24 cellular contexts compared by ENCODE assay signal in genomic region chr21:28580585-28580984, GRCh38.
DNase-seq lines count a peak whose midpoint lies in the region; ATAC-seq lines count a peak whose summit lies in the region.
"Had no signal": no experiment of that assay in that cellular context is flagged by ENCODE, and none has a peak within 500 bp of the region (broad histone marks: within the 10 kb centered on the region; RNA-seq: fewer than 3 reads in every experiment).

No MANE protein-coding gene starts in this region.

- no peak overlapping the region for H2BK15ac ChIP-seq in mesendoderm (replicated peaks; ENCODE audit: low read depth)

- H3K79me1 ChIP-seq in mesendoderm (ENCODE audit: low read length): no peaks in the 10 kb centered on the region

- H3K23ac ChIP-seq in mesendoderm (ENCODE audit: low read length): no peak overlapping the region

- no peaks in the 10 kb centered on the region for H3K27me3 Mint-ChIP-seq in activated CD8-positive, alpha-beta T cell treated with anti-CD3 and anti-CD28 coated beads, Interleukin-2, amount 10 ng/mL, durations not matched to agents 7 days and 5 days (ENCODE audit: low read depth)
- H3K27me3 Mint-ChIP-seq: CD4-positive, alpha-beta T cell had no signal

- H3K56ac ChIP-seq in mesendoderm (ENCODE audit: low read length): no peak overlapping the region

- CTCF ChIA-PET in activated CD8-positive, alpha-beta T cell treated with anti-CD3 and anti-CD28 coated beads, Interleukin-2, amount 10 ng/mL, durations not matched to agents 7 days and 5 days (lab: Charles Lee): no interaction called here

- H3K27ac ChIP-seq in HUES6 (ENCODE audit: low read depth, low read length) (0 out of 2 replicates have a peak overlapping the region, but pooled peaks have one; percentile 1), mesendoderm (ENCODE audit: low read depth, low read length) (no peak overlapping the region)
- H3K27ac ChIP-seq: A549; BLaER1 treated with 17β-estradiol and CSF1 and Interleukin-3, amounts not matched to agents 10 nM and 100 nM; GM23248; HL-60 had no signal

- peaks cover 6% of the 10 kb centered on the region; the same call in 1 of the 2 replicates for H3K9me3 ChIP-seq in HUES6 (ENCODE audit: control insufficient read depth, insufficient read depth, low read depth, low read length)
- H3K9me3 ChIP-seq: A549 had no signal

- H2AK5ac ChIP-seq in mesendoderm (ENCODE audit: low read length): no peak overlapping the region

- H3K4me1 Mint-ChIP-seq in activated CD8-positive, alpha-beta T cell treated with anti-CD3 and anti-CD28 coated beads, Interleukin-2, amount 10 ng/mL, durations not matched to agents 7 days and 5 days (ENCODE audit: low read depth): no peaks in the 10 kb centered on the region

- H3K4me3 ChIP-seq in HUES6 (ENCODE audit: low read depth, low read length) (0 out of 2 replicates have a peak overlapping the region, but pooled peaks have one; percentile 14), mesendoderm (ENCODE audit: low read length) (no peak overlapping the region)
- H3K4me3 ChIP-seq: A549; BLaER1 treated with 17β-estradiol and CSF1 and Interleukin-3, amounts not matched to agents 10 nM and 100 nM; GM23248 had no signal

- no CpG with 5 or more reads among the region's 2 CpGs for WGBS in mesendoderm (ENCODE audit: extremely low coverage, insufficient coverage, low lambda C conversion rate)

- peak; percentile 43 for DNase-seq in dermis blood vessel endothelial cell
- peak; percentile 38 for DNase-seq in iPS DF 19.7 (ENCODE audit: low read depth, low spot score)
- peak; percentile 57 for DNase-seq in mesendoderm
- DNase-seq in NCI-H1694 (lab: John Stamatoyannopoulos, UW): no peak
- no peak for DNase-seq in activated CD8-positive, alpha-beta T cell treated with anti-CD3 and anti-CD28 coated beads, Interleukin-2, amount 10 ng/mL, durations not matched to agents 7 days and 5 days
- DNase-seq: AML-193; CD4-positive, alpha-beta T cell; HCEC 1CT; KBM-7; NCI-H1105 treated with DMSO at 0.1 percent for 48 hours; NCI-H146; NCI-H2029; NCI-H446 treated with DMSO at 0.1 percent for 48 hours; NCI-H526; NCI-H82; SHP77 treated with DMSO at 0.1 percent for 48 hours; SW 1271 had no signal

- H3K4me3 Mint-ChIP-seq in activated CD8-positive, alpha-beta T cell treated with anti-CD3 and anti-CD28 coated beads, Interleukin-2, amount 10 ng/mL, durations not matched to agents 7 days and 5 days: no peak overlapping the region
- H3K4me3 Mint-ChIP-seq: CD4-positive, alpha-beta T cell had no signal

- peaks cover 9% of the 10 kb centered on the region for H3K36me3 Mint-ChIP-seq in activated CD8-positive, alpha-beta T cell treated with anti-CD3 and anti-CD28 coated beads, Interleukin-2, amount 10 ng/mL, durations not matched to agents 7 days and 5 days (ENCODE audit: low read depth)

- H3K9ac ChIP-seq in HUES6 (ENCODE audit: low read length) (no peak overlapping the region), mesendoderm (ENCODE audit: low read length) (no peak overlapping the region)
- H3K9ac ChIP-seq: BLaER1 treated with 17β-estradiol and CSF1 and Interleukin-3, amounts not matched to agents 10 nM and 100 nM; GM23248 had no signal

- H3K4me1 ChIP-seq in HUES6 (ENCODE audit: control insufficient read depth, insufficient read depth, low read length) (peaks cover 20% of the 10 kb centered on the region), mesendoderm (ENCODE audit: control insufficient read depth, low read depth, low read length) (peaks cover 7% of the 10 kb centered on the region)
- H3K4me1 ChIP-seq: A549 had no signal

- no peak overlapping the region for H4K8ac ChIP-seq in mesendoderm (ENCODE audit: low read depth, low read length)

- POLR2A ChIA-PET in activated CD8-positive, alpha-beta T cell treated with anti-CD3 and anti-CD28 coated beads, Interleukin-2, amount 10 ng/mL, durations not matched to agents 7 days and 5 days (lab: Charles Lee): no interaction called here

- ATAC-seq in HG03460 (IDR thresholded peaks at IDR 0.05; ENCODE audit: unreplicated experiment): no peak
- no peak for ATAC-seq in HG03432 (IDR thresholded peaks at IDR 0.05; ENCODE audit: unreplicated experiment)
- no peak for ATAC-seq in activated CD8-positive, alpha-beta T cell treated with anti-CD3 and anti-CD28 coated beads, Interleukin-2, amount 10 ng/mL, durations not matched to agents 7 days and 5 days
- ATAC-seq: A549 had no signal

- no peak overlapping the region for H3K4me2 ChIP-seq in mesendoderm (ENCODE audit: low read length)
- H3K4me2 ChIP-seq: A549; BLaER1 treated with 17β-estradiol and CSF1 and Interleukin-3, amounts not matched to agents 10 nM and 100 nM had no signal

- H2BK120ac ChIP-seq in mesendoderm (ENCODE audit: low read depth, low read length): no peak overlapping the region

- H3K4ac ChIP-seq in mesendoderm (ENCODE audit: low read depth, low read length): no peak overlapping the region

- no peaks in the 10 kb centered on the region for H3K36me3 ChIP-seq in HUES6 (ENCODE audit: control insufficient read depth, insufficient read depth, low read length)
- H3K36me3 ChIP-seq in mesendoderm (ENCODE audit: control insufficient read depth, insufficient read depth, low read length): no peaks in the 10 kb centered on the region
- H3K36me3 ChIP-seq: BLaER1 treated with 17β-estradiol and CSF1 and Interleukin-3, amounts not matched to agents 10 nM and 100 nM had no signal

- H3K18ac ChIP-seq in mesendoderm (ENCODE audit: low read length): no peak overlapping the region

- H3K27ac Mint-ChIP-seq in activated CD8-positive, alpha-beta T cell treated with anti-CD3 and anti-CD28 coated beads, Interleukin-2, amount 10 ng/mL, durations not matched to agents 7 days and 5 days: no peak overlapping the region
- H3K27ac Mint-ChIP-seq: CD4-positive, alpha-beta T cell had no signal

- H2BK5ac ChIP-seq in mesendoderm (ENCODE audit: low read length): no peak overlapping the region

- no peak overlapping the region for H4K5ac ChIP-seq in mesendoderm (ENCODE audit: low read length)

- no peaks in the 10 kb centered on the region for H3K9me3 Mint-ChIP-seq in activated CD8-positive, alpha-beta T cell treated with anti-CD3 and anti-CD28 coated beads, Interleukin-2, amount 10 ng/mL, durations not matched to agents 7 days and 5 days (ENCODE audit: insufficient read depth)

- H3K27me3 ChIP-seq in HUES6 (ENCODE audit: control insufficient read depth, insufficient read depth, low read length): no peaks in the 10 kb centered on the region
- H3K27me3 ChIP-seq in mesendoderm (ENCODE audit: insufficient read depth, low read length, poor library complexity): no peaks in the 10 kb centered on the region
- H3K27me3 ChIP-seq: BLaER1 treated with 17β-estradiol and CSF1 and Interleukin-3, amounts not matched to agents 10 nM and 100 nM had no signal

- H3K79me2 ChIP-seq in mesendoderm (ENCODE audit: control insufficient read depth, insufficient read depth, low read length): no peaks in the 10 kb centered on the region

Comparison
In these comparisons a context has a peak if more than half of its experiments do, and no peak if none do; other contexts are left out.
1. DNase-seq: peak in dermis blood vessel endothelial cell (single experiment), iPS DF 19.7 (single experiment) and mesendoderm (single experiment); none in NCI-H1694 (single experiment) and activated CD8-positive, alpha-beta T cell treated with anti-CD3 and anti-CD28 coated beads, Interleukin-2, amount 10 ng/mL, durations not matched to agents 7 days and 5 days (single experiment).